In genomic region chr20:38405132-38405531, GRCh38 we compare ENCODE assay signal across 1 cellular context.
TF ChIP-seq lines count a peak whose summit lies in the region.

No MANE protein-coding gene starts in this region.

TF ChIP-seq in K562, 482 proteins besides CTCF, POLR2A, EP300 and RAD21 (continued from another document):
- no peak for TF ChIP-seq TSHZ1 (CRISPR knock-in tag; IDR thresholded peaks at IDR 0.05)
- TF ChIP-seq, protein P1, sequence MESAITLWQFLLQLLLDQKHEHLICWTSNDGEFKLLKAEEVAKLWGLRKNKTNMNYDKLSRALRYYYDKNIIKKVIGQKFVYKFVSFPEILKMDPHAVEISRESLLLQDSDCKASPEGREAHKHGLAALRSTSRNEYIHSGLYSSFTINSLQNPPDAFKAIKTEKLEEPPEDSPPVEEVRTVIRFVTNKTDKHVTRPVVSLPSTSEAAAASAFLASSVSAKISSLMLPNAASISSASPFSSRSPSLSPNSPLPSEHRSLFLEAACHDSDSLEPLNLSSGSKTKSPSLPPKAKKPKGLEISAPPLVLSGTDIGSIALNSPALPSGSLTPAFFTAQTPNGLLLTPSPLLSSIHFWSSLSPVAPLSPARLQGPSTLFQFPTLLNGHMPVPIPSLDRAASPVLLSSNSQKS (CRISPR knock-in tag; IDR thresholded peaks at IDR 0.05): no peak
- TF ChIP-seq HDAC1 (IDR thresholded peaks at IDR 0.05): no peak
- TF ChIP-seq ZBTB17 (CRISPR knock-in tag; IDR thresholded peaks at IDR 0.05): peak; percentile 83
- TF ChIP-seq, protein P2, sequence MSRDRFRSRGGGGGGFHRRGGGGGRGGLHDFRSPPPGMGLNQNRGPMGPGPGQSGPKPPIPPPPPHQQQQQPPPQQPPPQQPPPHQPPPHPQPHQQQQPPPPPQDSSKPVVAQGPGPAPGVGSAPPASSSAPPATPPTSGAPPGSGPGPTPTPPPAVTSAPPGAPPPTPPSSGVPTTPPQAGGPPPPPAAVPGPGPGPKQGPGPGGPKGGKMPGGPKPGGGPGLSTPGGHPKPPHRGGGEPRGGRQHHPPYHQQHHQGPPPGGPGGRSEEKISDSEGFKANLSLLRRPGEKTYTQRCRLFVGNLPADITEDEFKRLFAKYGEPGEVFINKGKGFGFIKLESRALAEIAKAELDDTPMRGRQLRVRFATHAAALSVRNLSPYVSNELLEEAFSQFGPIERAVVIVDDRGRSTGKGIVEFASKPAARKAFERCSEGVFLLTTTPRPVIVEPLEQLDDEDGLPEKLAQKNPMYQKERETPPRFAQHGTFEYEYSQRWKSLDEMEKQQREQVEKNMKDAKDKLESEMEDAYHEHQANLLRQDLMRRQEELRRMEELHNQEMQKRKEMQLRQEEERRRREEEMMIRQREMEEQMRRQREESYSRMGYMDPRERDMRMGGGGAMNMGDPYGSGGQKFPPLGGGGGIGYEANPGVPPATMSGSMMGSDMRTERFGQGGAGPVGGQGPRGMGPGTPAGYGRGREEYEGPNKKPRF (IDR thresholded peaks at IDR 0.05; ENCODE audit: low read depth, low read length): no peak
- TF ChIP-seq SUPT5H (IDR thresholded peaks at IDR 0.05): no peak
- TF ChIP-seq ZSCAN29 (IDR thresholded peaks at IDR 0.05): no peak
- TF ChIP-seq SMARCE1 (IDR thresholded peaks at IDR 0.05): no peak
- no peak for TF ChIP-seq ZSCAN32 (CRISPR knock-in tag; IDR thresholded peaks at IDR 0.05)
- TF ChIP-seq ARHGAP35 (IDR thresholded peaks at IDR 0.05; ENCODE audit: partially characterized antibody): no peak
- no peak for TF ChIP-seq XRCC5 (IDR thresholded peaks at IDR 0.05; ENCODE audit: low read depth, low read length)
- TF ChIP-seq L3MBTL2 (IDR thresholded peaks at IDR 0.05): peak; percentile 42; the same call in 1 of the 2 replicates
- no peak for TF ChIP-seq SIN3B (IDR thresholded peaks at IDR 0.05; ENCODE audit: low read depth)
- TF ChIP-seq ZNF707 (CRISPR knock-in tag; conservative IDR thresholded peaks at IDR 0.05): no peak
- no peak for TF ChIP-seq FOSL1 (tag; conservative IDR thresholded peaks at IDR 0.05)
- no peak for TF ChIP-seq ZNF263 (CRISPR knock-in tag; IDR thresholded peaks at IDR 0.05; ENCODE audit: borderline replicate concordance)
- TF ChIP-seq ZNF143 (CRISPR knock-in tag; IDR thresholded peaks at IDR 0.05): peak; percentile 58; the same call in 1 of the 2 replicates
- no peak for TF ChIP-seq SREBF2 (CRISPR knock-in tag; IDR thresholded peaks at IDR 0.05)
- no peak for TF ChIP-seq KLF1 (tag; IDR thresholded peaks at IDR 0.05)
- TF ChIP-seq, protein P3, sequence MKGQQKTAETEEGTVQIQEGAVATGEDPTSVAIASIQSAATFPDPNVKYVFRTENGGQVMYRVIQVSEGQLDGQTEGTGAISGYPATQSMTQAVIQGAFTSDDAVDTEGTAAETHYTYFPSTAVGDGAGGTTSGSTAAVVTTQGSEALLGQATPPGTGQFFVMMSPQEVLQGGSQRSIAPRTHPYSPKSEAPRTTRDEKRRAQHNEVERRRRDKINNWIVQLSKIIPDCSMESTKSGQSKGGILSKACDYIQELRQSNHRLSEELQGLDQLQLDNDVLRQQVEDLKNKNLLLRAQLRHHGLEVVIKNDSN (CRISPR knock-in tag; IDR thresholded peaks at IDR 0.05): no peak
- TF ChIP-seq, protein P4, sequence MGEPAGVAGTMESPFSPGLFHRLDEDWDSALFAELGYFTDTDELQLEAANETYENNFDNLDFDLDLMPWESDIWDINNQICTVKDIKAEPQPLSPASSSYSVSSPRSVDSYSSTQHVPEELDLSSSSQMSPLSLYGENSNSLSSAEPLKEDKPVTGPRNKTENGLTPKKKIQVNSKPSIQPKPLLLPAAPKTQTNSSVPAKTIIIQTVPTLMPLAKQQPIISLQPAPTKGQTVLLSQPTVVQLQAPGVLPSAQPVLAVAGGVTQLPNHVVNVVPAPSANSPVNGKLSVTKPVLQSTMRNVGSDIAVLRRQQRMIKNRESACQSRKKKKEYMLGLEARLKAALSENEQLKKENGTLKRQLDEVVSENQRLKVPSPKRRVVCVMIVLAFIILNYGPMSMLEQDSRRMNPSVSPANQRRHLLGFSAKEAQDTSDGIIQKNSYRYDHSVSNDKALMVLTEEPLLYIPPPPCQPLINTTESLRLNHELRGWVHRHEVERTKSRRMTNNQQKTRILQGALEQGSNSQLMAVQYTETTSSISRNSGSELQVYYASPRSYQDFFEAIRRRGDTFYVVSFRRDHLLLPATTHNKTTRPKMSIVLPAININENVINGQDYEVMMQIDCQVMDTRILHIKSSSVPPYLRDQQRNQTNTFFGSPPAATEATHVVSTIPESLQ (CRISPR knock-in tag; IDR thresholded peaks at IDR 0.05): no peak
- no peak for TF ChIP-seq ZNF511 (CRISPR knock-in tag; IDR thresholded peaks at IDR 0.05)
- TF ChIP-seq CHD2 (IDR thresholded peaks at IDR 0.05; ENCODE audit: low read depth, low read length): no peak
- TF ChIP-seq SMAD4 (CRISPR knock-in tag; conservative IDR thresholded peaks at IDR 0.05): no peak
- no peak for TF ChIP-seq HMBOX1 (IDR thresholded peaks at IDR 0.05)
- no peak for TF ChIP-seq ZNF398 (CRISPR knock-in tag; IDR thresholded peaks at IDR 0.05)
- TF ChIP-seq, protein P5, sequence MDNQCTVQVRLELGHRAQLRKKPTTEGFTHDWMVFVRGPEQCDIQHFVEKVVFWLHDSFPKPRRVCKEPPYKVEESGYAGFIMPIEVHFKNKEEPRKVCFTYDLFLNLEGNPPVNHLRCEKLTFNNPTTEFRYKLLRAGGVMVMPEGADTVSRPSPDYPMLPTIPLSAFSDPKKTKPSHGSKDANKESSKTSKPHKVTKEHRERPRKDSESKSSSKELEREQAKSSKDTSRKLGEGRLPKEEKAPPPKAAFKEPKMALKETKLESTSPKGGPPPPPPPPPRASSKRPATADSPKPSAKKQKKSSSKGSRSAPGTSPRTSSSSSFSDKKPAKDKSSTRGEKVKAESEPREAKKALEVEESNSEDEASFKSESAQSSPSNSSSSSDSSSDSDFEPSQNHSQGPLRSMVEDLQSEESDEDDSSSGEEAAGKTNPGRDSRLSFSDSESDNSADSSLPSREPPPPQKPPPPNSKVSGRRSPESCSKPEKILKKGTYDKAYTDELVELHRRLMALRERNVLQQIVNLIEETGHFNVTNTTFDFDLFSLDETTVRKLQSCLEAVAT (IDR thresholded peaks at IDR 0.05): peak in 1 of 2 experiments; percentile 91; a peak in 2 of 4 replicates
- TF ChIP-seq POU5F1 (IDR thresholded peaks at IDR 0.05; ENCODE audit: borderline replicate concordance, low read depth, low read length, partially characterized antibody): no peak
- no peak for TF ChIP-seq HNRNPK (IDR thresholded peaks at IDR 0.05; ENCODE audit: low read depth, low read length, poor library complexity, severe bottlenecking)
- no peak for TF ChIP-seq ZNF280A (IDR thresholded peaks at IDR 0.05; ENCODE audit: low read depth, partially characterized antibody)
- TF ChIP-seq GABPA (tag; conservative IDR thresholded peaks at IDR 0.05; ENCODE audit: low read depth): no peak
- TF ChIP-seq ZNF586 (CRISPR knock-in tag; conservative IDR thresholded peaks at IDR 0.05): no peak
- no peak for TF ChIP-seq TEAD1 (CRISPR knock-in tag; IDR thresholded peaks at IDR 0.05)
- TF ChIP-seq ZMIZ1 (IDR thresholded peaks at IDR 0.05; ENCODE audit: low read depth in 2 of 2, low read length in 2 of 2): peak in 1 of 2 experiments; percentile 61; a peak in 1 of 4 replicates
- TF ChIP-seq ZNF174 (CRISPR knock-in tag; IDR thresholded peaks at IDR 0.05): no peak
- TF ChIP-seq MCM2 (IDR thresholded peaks at IDR 0.05; ENCODE audit: low read depth): no peak
